34 cellular contexts compared by ENCODE assay signal in the genomic region with DNA sequence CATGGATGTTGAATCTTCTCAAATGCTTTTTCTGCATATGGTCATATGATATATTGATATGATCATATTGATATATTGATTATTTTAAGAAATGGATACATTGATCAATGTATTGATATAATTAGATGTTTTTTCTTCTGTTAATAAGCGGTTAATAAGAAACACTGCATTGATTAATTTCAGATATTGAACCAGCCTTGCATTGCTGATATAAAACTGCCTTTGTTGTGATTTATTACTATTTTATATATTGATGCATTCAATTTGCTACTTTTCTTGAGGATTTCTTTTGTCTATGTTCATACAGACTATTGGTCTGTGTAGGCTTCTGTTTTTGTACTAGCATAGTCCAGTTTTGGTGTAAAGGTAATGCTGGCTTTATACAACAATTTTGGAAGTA.
"Had no signal": no experiment of that assay in that cellular context is flagged by ENCODE, and none has a peak within 500 bp of the region (broad histone marks: within the 10 kb centered on the region; RNA-seq: fewer than 3 reads in every experiment).

No MANE protein-coding gene starts in this region.

- H3K36me3 ChIP-seq: MG63 had no signal

- H3K4me3 ChIP-seq: MG63 had no signal

- DNase-seq: Karpas-422, Kasumi-1, MG63, MM.1S, MV-4-11, NCI-H1048, NCI-H1092, NCI-H1092 treated with DMSO at 0.1 percent for 48 hours, NCI-H1105, NCI-H1105 treated with DMSO at 0.1 percent for 48 hours, NCI-H1417, NCI-H1417 treated with DMSO at 0.1 percent for 48 hours, NCI-H1436, NCI-H1436 treated with DMSO at 0.1 percent for 48 hours, NCI-H146, NCI-H1694, NCI-H1694 treated with DMSO at 0.1 percent for 48 hours, NCI-H187, NCI-H187 treated with DMSO at 0.1 percent for 48 hours, NCI-H1930, NCI-H2029, NCI-H2029 treated with DMSO at 0.1 percent for 48 hours, NCI-H2081, NCI-H2081 treated with DMSO at 0.1 percent for 48 hours, NCI-H2107, NCI-H2171, NCI-H2171 treated with DMSO at 0.1 percent for 48 hours, NCI-H2227 treated with DMSO at 0.1 percent for 48 hours, NCI-H226, NCI-H345, NCI-H446, NCI-H446 treated with DMSO at 0.1 percent for 48 hours, NCI-H510A, NCI-H510A treated with DMSO at 0.1 percent for 48 hours had no signal

- H3K27me3 ChIP-seq: MG63 had no signal
